In the genomic region with DNA sequence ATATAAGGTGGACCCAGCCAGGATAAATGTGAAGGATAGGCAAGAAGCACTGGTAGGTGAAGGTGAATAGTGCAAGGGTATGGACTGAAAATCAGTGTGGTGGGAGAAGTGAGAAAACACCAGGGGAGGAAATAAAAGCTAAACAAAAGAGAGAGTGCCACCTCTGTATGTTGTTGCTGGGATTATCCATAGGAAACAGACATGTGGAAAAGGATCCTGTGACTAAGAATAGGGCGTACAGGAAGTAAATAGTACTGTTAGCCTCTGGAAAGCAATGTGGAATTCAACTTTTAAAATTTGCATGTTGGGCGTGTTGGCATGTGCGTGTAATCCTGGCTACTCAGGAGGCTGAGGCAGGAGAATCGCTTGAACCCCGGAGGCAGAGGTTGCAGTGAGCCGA, we compare ENCODE assay signal across 28 cellular contexts.
"Had no signal": no experiment of that assay in that cellular context is flagged by ENCODE, and none has a peak within 500 bp of the region (broad histone marks: within the 10 kb centered on the region; RNA-seq: fewer than 3 reads in every experiment).

No MANE protein-coding gene starts in this region.

- H3K4me3 Mint-ChIP-seq: immature natural killer cell; naive thymus-derived CD8-positive, alpha-beta T cell; nephron; neural crest cell; stimulated activated effector memory CD8-positive, alpha-beta T cell treated with anti-CD3 and anti-CD28 coated beads, Interleukin-12 subunit alpha, Interleukin-12 subunit beta, amount 100 ng/mL, for 72 hours; stimulated activated naive CD8-positive, alpha-beta T cell treated with anti-CD3 and anti-CD28 coated beads, Interleukin-15, amount 100 ng/mL, for 72 hours; type B pancreatic cell had no signal

- H3K27ac Mint-ChIP-seq: immature natural killer cell; stimulated activated effector memory CD8-positive, alpha-beta T cell treated with anti-CD3 and anti-CD28 coated beads, Interleukin-12 subunit alpha, Interleukin-12 subunit beta, amount 100 ng/mL, for 72 hours; type B pancreatic cell had no signal

- H3K4me1 Mint-ChIP-seq: immature natural killer cell; neural crest cell; stimulated activated effector memory CD8-positive, alpha-beta T cell treated with anti-CD3 and anti-CD28 coated beads, Interleukin-12 subunit alpha, Interleukin-12 subunit beta, amount 100 ng/mL, for 72 hours; stimulated activated naive CD8-positive, alpha-beta T cell treated with anti-CD3 and anti-CD28 coated beads, Interleukin-15, amount 100 ng/mL, for 72 hours had no signal

- H3K4me3 ChIP-seq: left lung, lower lobe of right lung, pancreas, prostate gland, skin epidermis, tibial nerve, uterus had no signal

- ATAC-seq: left colon; left lung; lower lobe of right lung; naive thymus-derived CD8-positive, alpha-beta T cell; pancreas; right cardiac atrium; sciatic nerve; stimulated activated effector memory CD8-positive, alpha-beta T cell treated with anti-CD3 and anti-CD28 coated beads, Interleukin-12 subunit alpha, Interleukin-12 subunit beta, amount 100 ng/mL, for 72 hours; stimulated activated naive CD8-positive, alpha-beta T cell treated with anti-CD3 and anti-CD28 coated beads, Interleukin-15, amount 100 ng/mL, for 72 hours had no signal

- H3K9me3 ChIP-seq: left lung, lower lobe of right lung, pancreas, prostate gland, tibial nerve, uterus had no signal

- H3K27me3 ChIP-seq: left lung, pancreas, uterus had no signal

- H3K36me3 Mint-ChIP-seq: immature natural killer cell; naive thymus-derived CD8-positive, alpha-beta T cell; stimulated activated effector memory CD8-positive, alpha-beta T cell treated with anti-CD3 and anti-CD28 coated beads, Interleukin-12 subunit alpha, Interleukin-12 subunit beta, amount 100 ng/mL, for 72 hours; type B pancreatic cell had no signal

- H3K4me1 ChIP-seq: left lung, lower lobe of right lung, pancreas, prostate gland, uterus had no signal

- H3K9me3 Mint-ChIP-seq: nephron had no signal

- H3K27ac ChIP-seq: left lung, lower lobe of right lung, pancreas, prostate gland, skin epidermis, tibial nerve, uterus had no signal

- H3K36me3 ChIP-seq: left lung, lower lobe of right lung, pancreas, prostate gland, tibial nerve, uterus had no signal

- H3K27me3 Mint-ChIP-seq: stimulated activated naive CD8-positive, alpha-beta T cell treated with anti-CD3 and anti-CD28 coated beads, Interleukin-15, amount 100 ng/mL, for 72 hours had no signal

- DNase-seq: hypothalamus; immature natural killer cell; kidney; left colon; left lung; lower lobe of right lung; mammary epithelial cell; mesenchymal stem cell; naive thymus-derived CD8-positive, alpha-beta T cell; nucleus accumbens; pancreas; posterior cingulate gyrus; retina; right cardiac atrium; stimulated activated CD4-positive, alpha-beta T cell treated with anti-CD3 and anti-CD28 coated beads, Interleukin-4, amount 100 ng/mL, for 24 hours; stimulated activated naive CD4-positive, alpha-beta T cell treated with Interleukin-2 at 50 U/mL for 16 hours; stimulated activated naive CD8-positive, alpha-beta T cell treated with anti-CD3 and anti-CD28 coated beads, Interleukin-15, amount 100 ng/mL, for 72 hours; substantia nigra; uterus had no signal

- FAIRE-seq: islet of Langerhans, kidney, pancreas had no signal
